15 cellular contexts compared by ENCODE assay signal in genomic region chr1:240199758-240200655, GRCh38.
"Had no signal": no experiment of that assay in that cellular context is flagged by ENCODE, and none has a peak within 500 bp of the region (broad histone marks: within the 10 kb centered on the region; RNA-seq: fewer than 3 reads in every experiment).

No MANE protein-coding gene starts in this region.

- H3K4me1 ChIP-seq: breast epithelium had no signal

- H3K27me3 ChIP-seq: breast epithelium had no signal

- ATAC-seq: left lobe of liver; natural killer cell treated with Interleukin-12 subunit alpha and Interleukin-12 subunit beta and Interleukin-15 and Interleukin-18, amount 100 ng/mL, for 72 hours; T-cell had no signal

- DNase-seq: activated CD4-positive, CD25-positive, alpha-beta regulatory T cell treated with anti-CD3 and anti-CD28 coated beads, Interleukin-2, amount 50 U/mL, for 72 hours; activated naive CD8-positive, alpha-beta T cell treated with anti-CD3 and anti-CD28 coated beads, Interleukin-2, amount 10 ng/mL, durations not matched to agents 7 days and 5 days; anterior cingulate cortex; effector memory CD4-positive, alpha-beta T cell; head of caudate nucleus; islet precursor cell; small intestine; stimulated activated CD4-positive, alpha-beta T cell treated with anti-CD3 and anti-CD28 coated beads, Interleukin-4, amount 100 ng/mL, for 4 hours; stimulated activated CD8-positive, alpha-beta memory T cell treated with anti-CD3 and anti-CD28 coated beads, Interleukin-4, amount 100 ng/mL, for 48 hours; stimulated activated naive CD4-positive, alpha-beta T cell treated with Interleukin-2 at 50 U/mL for 16 hours; T-cell; T1000 had no signal

- H3K4me3 ChIP-seq: breast epithelium had no signal

- H3K36me3 ChIP-seq: breast epithelium had no signal
